Comparison of ENCODE assay signal across 1 cellular context in genomic region chr2:105725388-105725787, GRCh38.
TF ChIP-seq lines count a peak whose summit lies in the region.

No MANE protein-coding gene starts in this region.

TF ChIP-seq in GM23338, 12 proteins besides CTCF, POLR2A, EP300 and RAD21:
- TF ChIP-seq EZH2 (IDR thresholded peaks at IDR 0.05; ENCODE audit: low read depth, unreplicated experiment): no peak
- no peak for TF ChIP-seq JUNB (IDR thresholded peaks at IDR 0.05; ENCODE audit: unreplicated experiment)
- TF ChIP-seq, protein P1, sequence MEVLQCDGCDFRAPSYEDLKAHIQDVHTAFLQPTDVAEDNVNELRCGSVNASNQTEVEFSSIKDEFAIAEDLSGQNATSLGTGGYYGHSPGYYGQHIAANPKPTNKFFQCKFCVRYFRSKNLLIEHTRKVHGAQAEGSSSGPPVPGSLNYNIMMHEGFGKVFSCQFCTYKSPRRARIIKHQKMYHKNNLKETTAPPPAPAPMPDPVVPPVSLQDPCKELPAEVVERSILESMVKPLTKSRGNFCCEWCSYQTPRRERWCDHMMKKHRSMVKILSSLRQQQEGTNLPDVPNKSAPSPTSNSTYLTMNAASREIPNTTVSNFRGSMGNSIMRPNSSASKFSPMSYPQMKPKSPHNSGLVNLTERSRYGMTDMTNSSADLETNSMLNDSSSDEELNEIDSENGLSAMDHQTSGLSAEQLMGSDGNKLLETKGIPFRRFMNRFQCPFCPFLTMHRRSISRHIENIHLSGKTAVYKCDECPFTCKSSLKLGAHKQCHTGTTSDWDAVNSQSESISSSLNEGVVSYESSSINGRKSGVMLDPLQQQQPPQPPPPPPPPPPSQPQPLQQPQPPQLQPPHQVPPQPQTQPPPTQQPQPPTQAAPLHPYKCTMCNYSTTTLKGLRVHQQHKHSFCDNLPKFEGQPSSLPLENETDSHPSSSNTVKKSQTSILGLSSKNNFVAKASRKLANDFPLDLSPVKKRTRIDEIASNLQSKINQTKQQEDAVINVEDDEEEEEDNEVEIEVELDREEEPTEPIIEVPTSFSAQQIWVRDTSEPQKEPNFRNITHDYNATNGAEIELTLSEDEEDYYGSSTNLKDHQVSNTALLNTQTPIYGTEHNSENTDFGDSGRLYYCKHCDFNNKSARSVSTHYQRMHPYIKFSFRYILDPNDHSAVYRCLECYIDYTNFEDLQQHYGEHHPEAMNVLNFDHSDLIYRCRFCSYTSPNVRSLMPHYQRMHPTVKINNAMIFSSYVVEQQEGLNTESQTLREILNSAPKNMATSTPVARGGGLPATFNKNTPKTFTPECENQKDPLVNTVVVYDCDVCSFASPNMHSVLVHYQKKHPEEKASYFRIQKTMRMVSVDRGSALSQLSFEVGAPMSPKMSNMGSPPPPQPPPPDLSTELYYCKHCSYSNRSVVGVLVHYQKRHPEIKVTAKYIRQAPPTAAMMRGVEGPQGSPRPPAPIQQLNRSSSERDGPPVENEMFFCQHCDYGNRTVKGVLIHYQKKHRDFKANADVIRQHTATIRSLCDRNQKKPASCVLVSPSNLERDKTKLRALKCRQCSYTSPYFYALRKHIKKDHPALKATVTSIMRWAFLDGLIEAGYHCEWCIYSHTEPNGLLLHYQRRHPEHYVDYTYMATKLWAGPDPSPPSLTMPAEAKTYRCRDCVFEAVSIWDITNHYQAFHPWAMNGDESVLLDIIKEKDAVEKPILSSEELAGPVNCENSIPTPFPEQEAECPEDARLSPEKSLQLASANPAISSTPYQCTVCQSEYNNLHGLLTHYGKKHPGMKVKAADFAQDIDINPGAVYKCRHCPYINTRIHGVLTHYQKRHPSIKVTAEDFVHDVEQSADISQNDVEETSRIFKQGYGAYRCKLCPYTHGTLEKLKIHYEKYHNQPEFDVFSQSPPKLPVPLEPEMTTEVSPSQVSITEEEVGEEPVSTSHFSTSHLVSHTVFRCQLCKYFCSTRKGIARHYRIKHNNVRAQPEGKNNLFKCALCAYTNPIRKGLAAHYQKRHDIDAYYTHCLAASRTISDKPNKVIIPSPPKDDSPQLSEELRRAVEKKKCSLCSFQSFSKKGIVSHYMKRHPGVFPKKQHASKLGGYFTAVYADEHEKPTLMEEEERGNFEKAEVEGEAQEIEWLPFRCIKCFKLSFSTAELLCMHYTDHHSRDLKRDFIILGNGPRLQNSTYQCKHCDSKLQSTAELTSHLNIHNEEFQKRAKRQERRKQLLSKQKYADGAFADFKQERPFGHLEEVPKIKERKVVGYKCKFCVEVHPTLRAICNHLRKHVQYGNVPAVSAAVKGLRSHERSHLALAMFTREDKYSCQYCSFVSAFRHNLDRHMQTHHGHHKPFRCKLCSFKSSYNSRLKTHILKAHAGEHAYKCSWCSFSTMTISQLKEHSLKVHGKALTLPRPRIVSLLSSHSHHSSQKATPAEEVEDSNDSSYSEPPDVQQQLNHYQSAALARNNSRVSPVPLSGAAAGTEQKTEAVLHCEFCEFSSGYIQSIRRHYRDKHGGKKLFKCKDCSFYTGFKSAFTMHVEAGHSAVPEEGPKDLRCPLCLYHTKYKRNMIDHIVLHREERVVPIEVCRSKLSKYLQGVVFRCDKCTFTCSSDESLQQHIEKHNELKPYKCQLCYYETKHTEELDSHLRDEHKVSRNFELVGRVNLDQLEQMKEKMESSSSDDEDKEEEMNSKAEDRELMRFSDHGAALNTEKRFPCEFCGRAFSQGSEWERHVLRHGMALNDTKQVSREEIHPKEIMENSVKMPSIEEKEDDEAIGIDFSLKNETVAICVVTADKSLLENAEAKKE (CRISPR knock-in tag; IDR thresholded peaks at IDR 0.05): no peak
- no peak for TF ChIP-seq POLR2AphosphoS5 (IDR thresholded peaks at IDR 0.05; ENCODE audit: low read depth)
- TF ChIP-seq STAT1 (IDR thresholded peaks at IDR 0.05; ENCODE audit: unreplicated experiment): no peak
